ENCODE assay signal across 1 cellular context in genomic region chr7:149239345-149240143, GRCh38.
TF ChIP-seq lines count a peak whose summit lies in the region.

Gene ZNF212 (plus strand): TSS chr7:149239651. CDS start chr7:149239779, 128 bp downstream.

TF ChIP-seq in GM12878, 131 proteins besides CTCF, POLR2A, EP300 and RAD21 (continued from another document):
- TF ChIP-seq MAX (IDR thresholded peaks at IDR 0.05; ENCODE audit: low read depth, low read length), result no peak
- peak; percentile 66; the same call in 1 of the 2 replicates for TF ChIP-seq HDGF (IDR thresholded peaks at IDR 0.05)
- TF ChIP-seq, protein P1, sequence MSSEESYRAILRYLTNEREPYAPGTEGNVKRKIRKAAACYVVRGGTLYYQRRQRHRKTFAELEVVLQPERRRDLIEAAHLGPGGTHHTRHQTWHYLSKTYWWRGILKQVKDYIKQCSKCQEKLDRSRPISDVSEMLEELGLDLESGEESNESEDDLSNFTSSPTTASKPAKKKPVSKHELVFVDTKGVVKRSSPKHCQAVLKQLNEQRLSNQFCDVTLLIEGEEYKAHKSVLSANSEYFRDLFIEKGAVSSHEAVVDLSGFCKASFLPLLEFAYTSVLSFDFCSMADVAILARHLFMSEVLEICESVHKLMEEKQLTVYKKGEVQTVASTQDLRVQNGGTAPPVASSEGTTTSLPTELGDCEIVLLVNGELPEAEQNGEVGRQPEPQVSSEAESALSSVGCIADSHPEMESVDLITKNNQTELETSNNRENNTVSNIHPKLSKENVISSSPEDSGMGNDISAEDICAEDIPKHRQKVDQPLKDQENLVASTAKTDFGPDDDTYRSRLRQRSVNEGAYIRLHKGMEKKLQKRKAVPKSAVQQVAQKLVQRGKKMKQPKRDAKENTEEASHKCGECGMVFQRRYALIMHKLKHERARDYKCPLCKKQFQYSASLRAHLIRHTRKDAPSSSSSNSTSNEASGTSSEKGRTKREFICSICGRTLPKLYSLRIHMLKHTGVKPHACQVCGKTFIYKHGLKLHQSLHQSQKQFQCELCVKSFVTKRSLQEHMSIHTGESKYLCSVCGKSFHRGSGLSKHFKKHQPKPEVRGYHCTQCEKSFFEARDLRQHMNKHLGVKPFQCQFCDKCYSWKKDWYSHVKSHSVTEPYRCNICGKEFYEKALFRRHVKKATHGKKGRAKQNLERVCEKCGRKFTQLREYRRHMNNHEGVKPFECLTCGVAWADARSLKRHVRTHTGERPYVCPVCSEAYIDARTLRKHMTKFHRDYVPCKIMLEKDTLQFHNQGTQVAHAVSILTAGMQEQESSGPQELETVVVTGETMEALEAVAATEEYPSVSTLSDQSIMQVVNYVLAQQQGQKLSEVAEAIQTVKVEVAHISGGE (CRISPR knock-in tag; IDR thresholded peaks at IDR 0.05), result no peak
- peak; percentile 92 for TF ChIP-seq PKNOX1 (IDR thresholded peaks at IDR 0.05)
- no peak for TF ChIP-seq MEF2B (IDR thresholded peaks at IDR 0.05; ENCODE audit: partially characterized antibody, poor library complexity, severe bottlenecking)
- TF ChIP-seq EED (IDR thresholded peaks at IDR 0.05; ENCODE audit: low read depth), result peak; percentile 70; the same call in 1 of the 2 replicates
- no peak; the same call in 1 of the 2 replicates for TF ChIP-seq CBX5 (IDR thresholded peaks at IDR 0.05; ENCODE audit: low read depth)
- TF ChIP-seq IKZF2 (IDR thresholded peaks at IDR 0.05), result peak; percentile 23 to 69; a peak in 3 of 4 replicates
- no peak for TF ChIP-seq EZH2 (IDR thresholded peaks at IDR 0.05; ENCODE audit: borderline replicate concordance, control insufficient read depth, low read depth, low read length)
- peak; percentile 60; the same call in 1 of the 3 replicates for TF ChIP-seq POU2F2 (IDR thresholded peaks at IDR 0.05; ENCODE audit: borderline replicate concordance, low read depth, low read length)
- TF ChIP-seq POLR2AphosphoS2 (IDR thresholded peaks at IDR 0.05; ENCODE audit: low read depth, low read length), result peak; percentile 41; the same call in 1 of the 2 replicates
- peak; percentile 68 for TF ChIP-seq NBN (IDR thresholded peaks at IDR 0.05)
- peak; percentile 64; the same call in 1 of the 2 replicates for TF ChIP-seq GATAD2B (conservative IDR thresholded peaks at IDR 0.05; ENCODE audit: low read depth)
- TF ChIP-seq RFX5 (IDR thresholded peaks at IDR 0.05; ENCODE audit: low read depth, low read length), result no peak
- TF ChIP-seq ZBTB40 (IDR thresholded peaks at IDR 0.05; ENCODE audit: borderline replicate concordance), result no peak; the same call in 1 of the 2 replicates
- no peak for TF ChIP-seq ZBTB4 (CRISPR knock-in tag; IDR thresholded peaks at IDR 0.05)
- peak; percentile 46 for TF ChIP-seq SP1 (IDR thresholded peaks at IDR 0.05; ENCODE audit: low read depth, low read length)
- TF ChIP-seq CEBPB (IDR thresholded peaks at IDR 0.05; ENCODE audit: borderline replicate concordance in 1 of 2, low read depth in 2 of 2, low read length in 2 of 2), result no peak
- TF ChIP-seq YY1 (IDR thresholded peaks at IDR 0.05; ENCODE audit: low read depth, low read length), result peak; percentile 64; the same call in 1 of the 2 replicates
- TF ChIP-seq ZSCAN29 (IDR thresholded peaks at IDR 0.05), result no peak
TF ChIP-seq in GM12878: peak in this region for 49.
